In the genomic region with DNA sequence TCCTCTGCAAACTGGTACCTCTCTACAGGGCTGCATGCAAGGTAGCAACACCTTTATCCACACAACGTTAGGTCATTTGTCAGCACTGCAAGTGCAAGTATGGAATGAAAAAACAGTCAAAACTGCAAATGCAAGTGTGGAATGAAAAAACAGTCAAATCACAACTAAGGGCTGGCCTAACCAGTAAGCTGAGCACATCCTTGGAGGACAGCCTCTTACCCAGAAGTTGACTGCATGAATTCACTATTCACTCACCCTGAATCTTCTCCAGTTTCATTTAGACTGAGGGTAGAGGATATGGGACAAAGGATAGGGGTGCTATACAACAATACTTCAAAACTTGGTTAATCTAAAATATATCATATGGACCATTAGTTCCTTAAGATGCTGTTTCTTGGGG, we compare ENCODE assay signal across 32 cellular contexts.
"Had no signal": no experiment of that assay in that cellular context is flagged by ENCODE, and none has a peak within 500 bp of the region (broad histone marks: within the 10 kb centered on the region; RNA-seq: fewer than 3 reads in every experiment).

No MANE protein-coding gene starts in this region.

- H3K9me3 ChIP-seq: ascending aorta had no signal

- H3K27ac Mint-ChIP-seq: activated CD8-positive, alpha-beta T cell treated with anti-CD3 and anti-CD28 coated beads for 36 hours; activated naive CD4-positive, alpha-beta T cell treated with anti-CD3 and anti-CD28 coated beads, Interleukin-2, amount 10 ng/mL, durations not matched to agents 7 days and 5 days; activated naive CD4-positive, alpha-beta T cell treated with anti-CD3 and anti-CD28 coated beads, Interleukin-2, amount 50 U/mL, for 72 hours; activated naive CD8-positive, alpha-beta T cell treated with anti-CD3 and anti-CD28 coated beads, Interleukin-2, amount 10 ng/mL, durations not matched to agents 7 days and 5 days; activated T-cell treated with anti-CD3 and anti-CD28 coated beads, Interleukin-2, amount 50 U/mL, for 24 hours; activated T-helper 1 cell treated with anti-CD3 and anti-CD28 coated beads, Interleukin-12 subunit alpha, Interleukin-12 subunit beta, Interleukin-2, Interleukin-4 antibody, amounts not matched to agents 30 ng/mL and 10 ng/mL and 1 ng/mL, durations not matched to agents 14 hours and 24 hours and 36 hours; dendritic cell treated with granulocyte-macrophage colony-stimulating factor and Interleukin-4, amounts not matched to agents 40 ng/mL and 50 ng/mL, for 4 days; endodermal cell; T-helper 17 cell; T-helper 2 cell treated with Interferon-gamma antibody and Interleukin-4, amounts not matched to agents 5 μg/mL and 100 μg/mL, for 36 hours had no signal

- DNase-seq: activated CD4-positive, alpha-beta T cell treated with anti-CD3 and anti-CD28 coated beads for 4 hours; activated CD4-positive, alpha-beta T cell treated with anti-CD3 and anti-CD28 coated beads, Interleukin-2, amount 50 U/mL, for 1 hour; activated CD4-positive, alpha-beta T cell treated with anti-CD3 and anti-CD28 coated beads, Interleukin-2, amount 50 U/mL, for 48 hours; activated CD4-positive, CD25-positive, alpha-beta regulatory T cell; activated CD4-positive, CD25-positive, alpha-beta regulatory T cell treated with anti-CD3 and anti-CD28 coated beads, Interleukin-2, amount 50 U/mL, for 72 hours; activated CD8-positive, alpha-beta memory T cell treated with anti-CD3 and anti-CD28 coated beads for 24 hours; activated CD8-positive, alpha-beta memory T cell treated with anti-CD3 and anti-CD28 coated beads, Interleukin-2, amount 50 U/mL, for 4 hours; activated CD8-positive, alpha-beta T cell treated with anti-CD3 and anti-CD28 coated beads for 36 hours; activated gamma-delta T cell; activated naive CD4-positive, alpha-beta T cell; activated naive CD4-positive, alpha-beta T cell treated with anti-CD3 and anti-CD28 coated beads, Interleukin-2, amount 10 ng/mL, durations not matched to agents 7 days and 5 days; activated naive CD8-positive, alpha-beta T cell treated with anti-CD3 and anti-CD28 coated beads, Interleukin-2, amount 10 ng/mL, durations not matched to agents 7 days and 5 days; activated T-cell treated with anti-CD3 and anti-CD28 coated beads for 4 hours; activated T-cell treated with anti-CD3 and anti-CD28 coated beads, Interleukin-2, amount 50 U/mL, for 24 hours; brain microvascular endothelial cell; dorsolateral prefrontal cortex; effector memory CD4-positive, alpha-beta T cell; endodermal cell; foreskin fibroblast; head of caudate nucleus; T-helper 17 cell; T1000 had no signal

- FAIRE-seq: bronchial epithelial cell, frontal cortex had no signal

- H3K27me3 Mint-ChIP-seq: activated CD8-positive, alpha-beta T cell treated with anti-CD3 and anti-CD28 coated beads for 36 hours; activated naive CD4-positive, alpha-beta T cell treated with anti-CD3 and anti-CD28 coated beads, Interleukin-2, amount 10 ng/mL, durations not matched to agents 7 days and 5 days; activated T-cell treated with anti-CD3 and anti-CD28 coated beads, Interleukin-2, amount 50 U/mL, for 24 hours; central memory CD8-positive, alpha-beta T cell; dendritic cell treated with granulocyte-macrophage colony-stimulating factor and Interleukin-4, amounts not matched to agents 40 ng/mL and 50 ng/mL, for 4 days; T-helper 17 cell had no signal

- H3K9me3 Mint-ChIP-seq: activated CD8-positive, alpha-beta T cell treated with anti-CD3 and anti-CD28 coated beads for 36 hours; activated naive CD4-positive, alpha-beta T cell treated with anti-CD3 and anti-CD28 coated beads, Interleukin-2, amount 10 ng/mL, durations not matched to agents 7 days and 5 days; activated T-cell treated with anti-CD3 and anti-CD28 coated beads, Interleukin-2, amount 50 U/mL, for 24 hours; activated T-helper 1 cell treated with anti-CD3 and anti-CD28 coated beads, Interleukin-12 subunit alpha, Interleukin-12 subunit beta, Interleukin-2, Interleukin-4 antibody, amounts not matched to agents 30 ng/mL and 10 ng/mL and 1 ng/mL, durations not matched to agents 14 hours and 24 hours and 36 hours; central memory CD8-positive, alpha-beta T cell; dendritic cell treated with granulocyte-macrophage colony-stimulating factor and Interleukin-4, amounts not matched to agents 40 ng/mL and 50 ng/mL, for 4 days; endodermal cell; T-helper 2 cell treated with Interferon-gamma antibody and Interleukin-4, amounts not matched to agents 5 μg/mL and 100 μg/mL, for 36 hours had no signal

- H3K36me3 ChIP-seq: ascending aorta, brain microvascular endothelial cell had no signal

- H3K27ac ChIP-seq: ascending aorta, brain microvascular endothelial cell, coronary artery, dorsolateral prefrontal cortex had no signal

- H3K4me3 ChIP-seq: ascending aorta, coronary artery, dorsolateral prefrontal cortex had no signal

- H3K27me3 ChIP-seq: ascending aorta, brain microvascular endothelial cell, dorsolateral prefrontal cortex had no signal

- H3K36me3 Mint-ChIP-seq: activated naive CD4-positive, alpha-beta T cell treated with anti-CD3 and anti-CD28 coated beads, Interleukin-2, amount 10 ng/mL, durations not matched to agents 7 days and 5 days; activated naive CD4-positive, alpha-beta T cell treated with anti-CD3 and anti-CD28 coated beads, Interleukin-2, amount 50 U/mL, for 72 hours; activated naive CD8-positive, alpha-beta T cell treated with anti-CD3 and anti-CD28 coated beads, Interleukin-2, amount 10 ng/mL, durations not matched to agents 7 days and 5 days had no signal

- ATAC-seq: activated CD8-positive, alpha-beta T cell treated with anti-CD3 and anti-CD28 coated beads for 36 hours; esophagus mucosa; T-helper 17 cell had no signal

- H3K4me1 Mint-ChIP-seq: activated naive CD4-positive, alpha-beta T cell treated with anti-CD3 and anti-CD28 coated beads, Interleukin-2, amount 10 ng/mL, durations not matched to agents 7 days and 5 days; activated naive CD8-positive, alpha-beta T cell treated with anti-CD3 and anti-CD28 coated beads, Interleukin-2, amount 10 ng/mL, durations not matched to agents 7 days and 5 days; endodermal cell had no signal

- H3K4me3 Mint-ChIP-seq: activated CD8-positive, alpha-beta T cell treated with anti-CD3 and anti-CD28 coated beads for 36 hours; activated naive CD4-positive, alpha-beta T cell treated with anti-CD3 and anti-CD28 coated beads, Interleukin-2, amount 10 ng/mL, durations not matched to agents 7 days and 5 days; activated naive CD8-positive, alpha-beta T cell treated with anti-CD3 and anti-CD28 coated beads, Interleukin-2, amount 10 ng/mL, durations not matched to agents 7 days and 5 days; activated T-cell treated with anti-CD3 and anti-CD28 coated beads, Interleukin-2, amount 50 U/mL, for 24 hours; activated T-helper 1 cell treated with anti-CD3 and anti-CD28 coated beads, Interleukin-12 subunit alpha, Interleukin-12 subunit beta, Interleukin-2, Interleukin-4 antibody, amounts not matched to agents 30 ng/mL and 10 ng/mL and 1 ng/mL, durations not matched to agents 14 hours and 24 hours and 36 hours; central memory CD8-positive, alpha-beta T cell; dendritic cell treated with granulocyte-macrophage colony-stimulating factor and Interleukin-4, amounts not matched to agents 40 ng/mL and 50 ng/mL, for 4 days; endodermal cell; T-helper 17 cell; T-helper 2 cell treated with Interferon-gamma antibody and Interleukin-4, amounts not matched to agents 5 μg/mL and 100 μg/mL, for 36 hours had no signal
